9 cellular contexts compared by ENCODE assay signal in genomic region chr11:27213232-27213660, GRCh38.
DNase-seq lines count a peak whose midpoint lies in the region; ATAC-seq and TF ChIP-seq lines count a peak whose summit lies in the region.
"Had no signal": no experiment of that assay in that cellular context is flagged by ENCODE, and none has a peak within 500 bp of the region (broad histone marks: within the 10 kb centered on the region; RNA-seq: fewer than 3 reads in every experiment).

No MANE protein-coding gene starts in this region.

- peak overlapping the region; percentile 67 for H2AFZ ChIP-seq in PC-3 (ENCODE audit: low read length)

- H3K27ac Mint-ChIP-seq in activated naive CD8-positive, alpha-beta T cell treated with anti-CD3 and anti-CD28 coated beads, Interleukin-2, amount 50 U/mL, for 24 hours: no peak overlapping the region
- H3K27ac Mint-ChIP-seq in natural killer cell treated with Interleukin-12 subunit alpha and Interleukin-12 subunit beta and Interleukin-15 and Interleukin-18, amount 100 ng/mL, for 72 hours: no peak overlapping the region

- H4K20me1 ChIP-seq in PC-3 (ENCODE audit: low read length): no peaks in the 10 kb centered on the region

- ATAC-seq in GM21619 (IDR thresholded peaks at IDR 0.05; ENCODE audit: unreplicated experiment): peak; percentile 32
- peak; percentile 70 for ATAC-seq in PC-3
- ATAC-seq in activated naive CD8-positive, alpha-beta T cell treated with anti-CD3 and anti-CD28 coated beads, Interleukin-2, amount 50 U/mL, for 24 hours: no peak
- no peak for ATAC-seq in natural killer cell treated with Interleukin-12 subunit alpha and Interleukin-12 subunit beta and Interleukin-15 and Interleukin-18, amount 100 ng/mL, for 72 hours
- no peak for ATAC-seq in GM18519 (IDR thresholded peaks at IDR 0.05; ENCODE audit: low FRiP score, unreplicated experiment)
- no peak for ATAC-seq in GM19328 (IDR thresholded peaks at IDR 0.05; ENCODE audit: unreplicated experiment)

- BruUV-seq in PC-3 (replicated peaks; lab: Mats Ljungman, UMichigan): no TSS peak

- no peaks in the 10 kb centered on the region for H3K9me3 ChIP-seq in PC-3 (ENCODE audit: low read length)

- H3K4me3 Mint-ChIP-seq in activated naive CD8-positive, alpha-beta T cell treated with anti-CD3 and anti-CD28 coated beads, Interleukin-2, amount 50 U/mL, for 24 hours: no peak overlapping the region
- H3K4me3 Mint-ChIP-seq in natural killer cell treated with Interleukin-12 subunit alpha and Interleukin-12 subunit beta and Interleukin-15 and Interleukin-18, amount 100 ng/mL, for 72 hours: no peak overlapping the region

- peaks cover 33% of the 10 kb centered on the region for H3K4me1 ChIP-seq in PC-3 (ENCODE audit: insufficient read depth, low read length)

- H3K27me3 Mint-ChIP-seq in activated naive CD8-positive, alpha-beta T cell treated with anti-CD3 and anti-CD28 coated beads, Interleukin-2, amount 50 U/mL, for 24 hours: peaks cover 2% of the 10 kb centered on the region
- no peaks in the 10 kb centered on the region for H3K27me3 Mint-ChIP-seq in natural killer cell treated with Interleukin-12 subunit alpha and Interleukin-12 subunit beta and Interleukin-15 and Interleukin-18, amount 100 ng/mL, for 72 hours

- DNase-seq in PC-3 (peak; percentile 92), fibroblast of peridontal ligament (ENCODE audit: extremely low read depth) (peak; percentile 97), retina (peak; percentile 55)
- no peak for DNase-seq in activated naive CD8-positive, alpha-beta T cell treated with anti-CD3 and anti-CD28 coated beads, Interleukin-2, amount 50 U/mL, for 24 hours
- DNase-seq in natural killer cell treated with Interleukin-12 subunit alpha and Interleukin-12 subunit beta and Interleukin-15 and Interleukin-18, amount 100 ng/mL, for 72 hours (ENCODE audit: low spot score): no peak
- DNase-seq: NCI-H146 had no signal

- TF ChIP-seq CTCF in PC-3 (conservative IDR thresholded peaks at IDR 0.05; ENCODE audit: low read depth, low read length): no peak

- intact Hi-C loops in PC-3 (cut with micrococcal nuclease): no loop called here

- CTCF ChIA-PET in PC-3 (lab: Charles Lee): interaction anchor here (0.6 kb wide), 1 partner anchor 83 kb away, joined by 3 read pairs; no protein-coding TSS in a partner anchor

- H3K36me3 ChIP-seq in PC-3 (ENCODE audit: low read depth, low read length): no peaks in the 10 kb centered on the region

- H3K4me2 ChIP-seq in PC-3 (ENCODE audit: low read length): peak overlapping the region; percentile 69

- peak overlapping the region; percentile 82 for H3K27ac ChIP-seq in PC-3 (ENCODE audit: low read length)

- no peaks in the 10 kb centered on the region for H3K9me3 Mint-ChIP-seq in activated naive CD8-positive, alpha-beta T cell treated with anti-CD3 and anti-CD28 coated beads, Interleukin-2, amount 50 U/mL, for 24 hours
- H3K9me3 Mint-ChIP-seq in natural killer cell treated with Interleukin-12 subunit alpha and Interleukin-12 subunit beta and Interleukin-15 and Interleukin-18, amount 100 ng/mL, for 72 hours: no peaks in the 10 kb centered on the region

- H3K9ac ChIP-seq in PC-3 (ENCODE audit: low read length): peak overlapping the region; percentile 43

- H3K36me3 Mint-ChIP-seq in activated naive CD8-positive, alpha-beta T cell treated with anti-CD3 and anti-CD28 coated beads, Interleukin-2, amount 50 U/mL, for 24 hours (ENCODE audit: low read depth): no peaks in the 10 kb centered on the region
- H3K36me3 Mint-ChIP-seq in natural killer cell treated with Interleukin-12 subunit alpha and Interleukin-12 subunit beta and Interleukin-15 and Interleukin-18, amount 100 ng/mL, for 72 hours: no peaks in the 10 kb centered on the region

- no peaks in the 10 kb centered on the region for H3K79me2 ChIP-seq in PC-3 (ENCODE audit: low read length)

- POLR2A ChIA-PET in PC-3 (lab: Charles Lee; ENCODE audit: unreplicated experiment): no interaction called here

- H3K4me3 ChIP-seq in PC-3 (ENCODE audit: low read length): peak overlapping the region; percentile 20; the same call in 1 of the 2 replicates

- no peaks in the 10 kb centered on the region for H3K4me1 Mint-ChIP-seq in activated naive CD8-positive, alpha-beta T cell treated with anti-CD3 and anti-CD28 coated beads, Interleukin-2, amount 50 U/mL, for 24 hours
- H3K4me1 Mint-ChIP-seq in natural killer cell treated with Interleukin-12 subunit alpha and Interleukin-12 subunit beta and Interleukin-15 and Interleukin-18, amount 100 ng/mL, for 72 hours (ENCODE audit: low read depth in 2 of 2): no peaks in the 10 kb centered on the region

- no peaks in the 10 kb centered on the region for H3K27me3 ChIP-seq in PC-3 (ENCODE audit: low read length)

- H3K9me2 ChIP-seq in PC-3 (replicated peaks; ENCODE audit: low read length): no peaks in the 10 kb centered on the region

- H3F3A ChIP-seq in PC-3 (ENCODE audit: low read length, unreplicated experiment): no peaks in the 10 kb centered on the region

Comparison
In these comparisons a context has a peak if more than half of its experiments do, and no peak if none do; other contexts are left out.
1. ATAC-seq: peak in GM21619 (single experiment) and PC-3 (single experiment); none in activated naive CD8-positive, alpha-beta T cell treated with anti-CD3 and anti-CD28 coated beads, Interleukin-2, amount 50 U/mL, for 24 hours (single experiment), natural killer cell treated with Interleukin-12 subunit alpha and Interleukin-12 subunit beta and Interleukin-15 and Interleukin-18, amount 100 ng/mL, for 72 hours (0 of 2), GM18519 (single experiment) and GM19328 (single experiment).
2. DNase-seq: peak in PC-3 (single experiment), fibroblast of peridontal ligament (single experiment) and retina (single experiment); none in activated naive CD8-positive, alpha-beta T cell treated with anti-CD3 and anti-CD28 coated beads, Interleukin-2, amount 50 U/mL, for 24 hours (single experiment) and natural killer cell treated with Interleukin-12 subunit alpha and Interleukin-12 subunit beta and Interleukin-15 and Interleukin-18, amount 100 ng/mL, for 72 hours (single experiment).